14 cellular contexts compared by ENCODE assay signal in genomic region chr5:88669314-88669713, GRCh38.
DNase-seq lines count a peak whose midpoint lies in the region; TF ChIP-seq lines count a peak whose summit lies in the region.
"Had no signal": no experiment of that assay in that cellular context is flagged by ENCODE, and none has a peak within 500 bp of the region (broad histone marks: within the 10 kb centered on the region; RNA-seq: fewer than 3 reads in every experiment).

No MANE protein-coding gene starts in this region.

- DNase-seq in G401 (ENCODE audit: low spot score) (peak; percentile 78), pons (ENCODE audit: low spot score) (peak; percentile 53), SW 1271 (lab: John Stamatoyannopoulos, UW) (no peak), suprapubic skin (ENCODE audit: low spot score in 2 of 2) (no peak)
- DNase-seq in stimulated activated CD4-positive, alpha-beta T cell treated with anti-CD3 and anti-CD28 coated beads, Interleukin-15, amount 100 ng/mL, for 24 hours: no peak
- DNase-seq: COR-L47, Kasumi-1, NCI-H1436 treated with DMSO at 0.1 percent for 48 hours, NCI-H2029 treated with DMSO at 0.1 percent for 48 hours, NCI-H510A treated with DMSO at 0.1 percent for 48 hours, SHP77 had no signal

- H3K4me3 ChIP-seq in suprapubic skin: no peak overlapping the region

- TF ChIP-seq POLR2A in suprapubic skin (IDR thresholded peaks at IDR 0.05): no peak

- TF ChIP-seq EP300 in suprapubic skin (IDR thresholded peaks at IDR 0.05): no peak

- H3K9me3 ChIP-seq in suprapubic skin: no peaks in the 10 kb centered on the region
- H3K9me3 ChIP-seq: HAP-1 had no signal

- H3K4me1 ChIP-seq in suprapubic skin: peaks cover 35% of the 10 kb centered on the region

- TF ChIP-seq CTCF in suprapubic skin (IDR thresholded peaks at IDR 0.05): no peak

- peak overlapping the region; percentile 10 for H3K27ac ChIP-seq in angular gyrus (ENCODE audit: low read depth, low read length)
- peak overlapping the region; percentile 75 for H3K27ac ChIP-seq in cingulate gyrus (ENCODE audit: low read depth, low read length)
- no peak overlapping the region for H3K27ac ChIP-seq in suprapubic skin

- 79% methylated on average over 2 of the region's 2 CpGs for WGBS in suprapubic skin

- in situ Hi-C loops in G401 (cut with HindIII; ENCODE audit: low sequenced_read_pairs): no loop called here

- H3K36me3 ChIP-seq in suprapubic skin: no peaks in the 10 kb centered on the region

- peaks cover 100% of the 10 kb centered on the region for H3K27me3 ChIP-seq in suprapubic skin

Comparison
In these comparisons a context has a peak if more than half of its experiments do, and no peak if none do; other contexts are left out.
1. DNase-seq: peak in G401 (single experiment) and pons (single experiment); none in SW 1271 (0 of 2), stimulated activated CD4-positive, alpha-beta T cell treated with anti-CD3 and anti-CD28 coated beads, Interleukin-15, amount 100 ng/mL, for 24 hours (single experiment) and suprapubic skin (0 of 2).